9 cellular contexts compared by ENCODE assay signal in genomic region chr5:102958481-102959011, GRCh38.
A peak's percentile ranks its signal among the peaks of the same experiment; 100 is the strongest.
DNase-seq lines count a peak whose midpoint lies in the region; ATAC-seq and TF ChIP-seq lines count a peak whose summit lies in the region.
"Had no signal": no experiment of that assay in that cellular context is flagged by ENCODE, and none has a peak within 500 bp of the region (broad histone marks: within the 10 kb centered on the region; RNA-seq: fewer than 3 reads in every experiment).

No MANE protein-coding gene starts in this region.

- peak; percentile 61 for DNase-seq in ELR (ENCODE audit: low read depth)
- DNase-seq in brain microvascular endothelial cell: peak; percentile 46
- DNase-seq in mesothelial cell of epicardium (ENCODE audit: low spot score in 2 of 2, unreplicated experiment in 2 of 2): no peak
- no peak for DNase-seq in activated T-helper 2 cell treated with anti-CD3 and anti-CD28 coated beads, Interferon-gamma antibody, Interleukin-2, Interleukin-4, amounts not matched to agents 10 μg/mL and 5 μg/mL and 100 μg/mL, durations not matched to agents 14 hours and 24 hours and 36 hours (ENCODE audit: low spot score)
- no peak for DNase-seq in NCI-H1105 treated with DMSO at 0.1 percent for 48 hours (lab: John Stamatoyannopoulos, UW)
- DNase-seq in CD14-positive monocyte (ENCODE audit: low spot score): no peak
- no peak for DNase-seq in KG1 (lab: John Stamatoyannopoulos, UW)
- DNase-seq: upper lobe of left lung had no signal

- H3K36me3 ChIP-seq in brain microvascular endothelial cell (replicated peaks): no peaks in the 10 kb centered on the region

- intact Hi-C loops in activated T-helper 2 cell treated with anti-CD3 and anti-CD28 coated beads, Interferon-gamma antibody, Interleukin-2, Interleukin-4, amounts not matched to agents 10 μg/mL and 5 μg/mL and 100 μg/mL, durations not matched to agents 14 hours and 24 hours and 36 hours (cut with micrococcal nuclease): no loop called here
- intact Hi-C loops in CD14-positive monocyte (cut with micrococcal nuclease): no loop called here

- in situ Hi-C loops in brain microvascular endothelial cell (cut with HindIII; ENCODE audit: low pct_ligation_motif_present, low sequenced_read_pairs): no loop called here

- TF ChIP-seq CTCF in brain microvascular endothelial cell (IDR thresholded peaks at IDR 0.05; ENCODE audit: low read depth, low read length, missing control alignments): no peak
- TF ChIP-seq CTCF in mesothelial cell of epicardium (IDR thresholded peaks at IDR 0.05; ENCODE audit: unreplicated experiment): no peak
- no peak for TF ChIP-seq CTCF in CD14-positive monocyte (IDR thresholded peaks at IDR 0.05)

- no peak overlapping the region for H3K4me3 ChIP-seq in brain microvascular endothelial cell (ENCODE audit: low read depth, low read length)
- H3K4me3 ChIP-seq: upper lobe of left lung had no signal

- ATAC-seq in HG03280 (IDR thresholded peaks at IDR 0.05; ENCODE audit: unreplicated experiment): peak; percentile 25

- H3K27ac Mint-ChIP-seq in mesothelial cell of epicardium (peak overlapping the region; percentile 43), CD14-positive monocyte (no peak overlapping the region)
- H3K27ac Mint-ChIP-seq in activated T-helper 2 cell treated with anti-CD3 and anti-CD28 coated beads, Interferon-gamma antibody, Interleukin-2, Interleukin-4, amounts not matched to agents 10 μg/mL and 5 μg/mL and 100 μg/mL, durations not matched to agents 14 hours and 24 hours and 36 hours: no peak overlapping the region

- H3K9me3 Mint-ChIP-seq in mesothelial cell of epicardium (no peaks in the 10 kb centered on the region), CD14-positive monocyte (peaks cover 0 to 2% (median 0%) of the 10 kb centered on the region in 7 donors)
- H3K9me3 Mint-ChIP-seq in activated T-helper 2 cell treated with anti-CD3 and anti-CD28 coated beads, Interferon-gamma antibody, Interleukin-2, Interleukin-4, amounts not matched to agents 10 μg/mL and 5 μg/mL and 100 μg/mL, durations not matched to agents 14 hours and 24 hours and 36 hours: no peaks in the 10 kb centered on the region

- H3K27me3 Mint-ChIP-seq in mesothelial cell of epicardium (ENCODE audit: low read depth) (no peaks in the 10 kb centered on the region), CD14-positive monocyte (ENCODE audit: low read depth in 3 of 3) (no peaks in the 10 kb centered on the region)
- H3K27me3 Mint-ChIP-seq in activated T-helper 2 cell treated with anti-CD3 and anti-CD28 coated beads, Interferon-gamma antibody, Interleukin-2, Interleukin-4, amounts not matched to agents 10 μg/mL and 5 μg/mL and 100 μg/mL, durations not matched to agents 14 hours and 24 hours and 36 hours (ENCODE audit: low read depth): no peaks in the 10 kb centered on the region

- peak overlapping the region; percentile 98 for H3K27ac ChIP-seq in brain microvascular endothelial cell
- H3K27ac ChIP-seq: upper lobe of left lung had no signal

- H3K27me3 ChIP-seq in brain microvascular endothelial cell (replicated peaks): no peaks in the 10 kb centered on the region
- H3K27me3 ChIP-seq: upper lobe of left lung had no signal

- H3K4me1 Mint-ChIP-seq in mesothelial cell of epicardium (peaks cover 2% of the 10 kb centered on the region), CD14-positive monocyte (no peaks in the 10 kb centered on the region)
- H3K4me1 Mint-ChIP-seq in activated T-helper 2 cell treated with anti-CD3 and anti-CD28 coated beads, Interferon-gamma antibody, Interleukin-2, Interleukin-4, amounts not matched to agents 10 μg/mL and 5 μg/mL and 100 μg/mL, durations not matched to agents 14 hours and 24 hours and 36 hours (ENCODE audit: low read depth): peaks cover 6% of the 10 kb centered on the region

- H3K36me3 Mint-ChIP-seq in mesothelial cell of epicardium (no peaks in the 10 kb centered on the region), CD14-positive monocyte (peaks cover 0 to 4% of the 10 kb centered on the region in 2 donors)
- H3K36me3 Mint-ChIP-seq in activated T-helper 2 cell treated with anti-CD3 and anti-CD28 coated beads, Interferon-gamma antibody, Interleukin-2, Interleukin-4, amounts not matched to agents 10 μg/mL and 5 μg/mL and 100 μg/mL, durations not matched to agents 14 hours and 24 hours and 36 hours (ENCODE audit: low read depth): peaks cover 6% of the 10 kb centered on the region

- no peak overlapping the region for H3K4me3 Mint-ChIP-seq in mesothelial cell of epicardium
- H3K4me3 Mint-ChIP-seq in activated T-helper 2 cell treated with anti-CD3 and anti-CD28 coated beads, Interferon-gamma antibody, Interleukin-2, Interleukin-4, amounts not matched to agents 10 μg/mL and 5 μg/mL and 100 μg/mL, durations not matched to agents 14 hours and 24 hours and 36 hours (ENCODE audit: low read depth): no peak overlapping the region
- H3K4me3 Mint-ChIP-seq in CD14-positive monocyte: no peak overlapping the region

Comparison
In these comparisons a context has a peak if more than half of its experiments do, and no peak if none do; other contexts are left out.
1. DNase-seq: peak in ELR (single experiment) and brain microvascular endothelial cell (single experiment); none in mesothelial cell of epicardium (0 of 2), activated T-helper 2 cell treated with anti-CD3 and anti-CD28 coated beads, Interferon-gamma antibody, Interleukin-2, Interleukin-4, amounts not matched to agents 10 μg/mL and 5 μg/mL and 100 μg/mL, durations not matched to agents 14 hours and 24 hours and 36 hours (single experiment), NCI-H1105 treated with DMSO at 0.1 percent for 48 hours (single experiment), CD14-positive monocyte (single experiment) and KG1 (single experiment).